Comparison of ENCODE assay signal across 26 cellular contexts in genomic region chr11:122451911-122452310, GRCh38.
"Had no signal": no experiment of that assay in that cellular context is flagged by ENCODE, and none has a peak within 500 bp of the region (broad histone marks: within the 10 kb centered on the region; RNA-seq: fewer than 3 reads in every experiment).

No MANE protein-coding gene starts in this region.

- H3K9me3 ChIP-seq: suprapubic skin, testis, thoracic aorta, thyroid gland, tibial artery, tibial nerve, transverse colon, upper lobe of left lung, upper lobe of right lung, uterus, vagina had no signal

- DNase-seq: stimulated activated CD4-positive, alpha-beta T cell treated with anti-CD3 and anti-CD28 coated beads, Interleukin-2, amount 100 ng/mL, for 48 hours; stimulated activated CD4-positive, alpha-beta T cell treated with anti-CD3 and anti-CD28 coated beads, Interleukin-4, amount 100 ng/mL, for 1 hour; stimulated activated CD4-positive, alpha-beta T cell treated with anti-CD3 and anti-CD28 coated beads, Interleukin-4, amount 100 ng/mL, for 24 hours; stimulated activated CD4-positive, alpha-beta T cell treated with anti-CD3 and anti-CD28 coated beads, Interleukin-4, amount 100 ng/mL, for 4 hours; stimulated activated CD8-positive, alpha-beta memory T cell treated with anti-CD3 and anti-CD28 coated beads, Interleukin-4, amount 100 ng/mL, for 48 hours; stimulated activated naive B cell treated with anti-CD40 and anti-IgM and Interleukin-4, amounts not matched to agents 10 μg/mL and 1 μg/mL and 100 μg/mL, for 72 hours; stimulated activated naive CD4-positive, alpha-beta T cell; stimulated activated naive CD4-positive, alpha-beta T cell treated with Interleukin-2 at 50 U/mL for 16 hours; stimulated activated naive CD8-positive, alpha-beta T cell treated with anti-CD3 and anti-CD28 coated beads, Interleukin-15, amount 100 ng/mL, for 72 hours; stimulated activated naive CD8-positive, alpha-beta T cell treated with anti-CD3 and anti-CD28 coated beads, Interleukin-15, Interleukin-2, amounts not matched to agents 100 U/mL and 50 U/mL, for 24 hours; substantia nigra; testis; thyroid gland; tibial artery; transverse colon; trophoblast cell; upper lobe of left lung; upper lobe of right lung; uterus had no signal

- H3K27ac ChIP-seq: suprapubic skin, testis, thoracic aorta, thyroid gland, tibial artery, tibial nerve, transverse colon, upper lobe of left lung, upper lobe of right lung, uterus, vagina had no signal

- H3K4me1 ChIP-seq: suprapubic skin, testis, thyroid gland, tibial artery, tibial nerve, transverse colon, upper lobe of left lung, upper lobe of right lung, uterus, vagina had no signal

- ATAC-seq: stimulated activated effector memory CD8-positive, alpha-beta T cell treated with anti-CD3 and anti-CD28 coated beads, Interleukin-12 subunit alpha, Interleukin-12 subunit beta, amount 100 ng/mL, for 72 hours; stimulated activated memory B cell treated with anti-CD40 and anti-IgM and Interleukin-4, amounts not matched to agents 10 μg/mL and 1 μg/mL and 100 μg/mL, for 72 hours; stimulated activated naive B cell treated with anti-CD40 and anti-IgM and Interleukin-4, amounts not matched to agents 10 μg/mL and 1 μg/mL and 100 μg/mL, for 72 hours; stimulated activated naive CD8-positive, alpha-beta T cell treated with anti-CD3 and anti-CD28 coated beads, Interleukin-15, amount 100 ng/mL, for 72 hours; stimulated activated naive CD8-positive, alpha-beta T cell treated with anti-CD3 and anti-CD28 coated beads, Interleukin-15, Interleukin-2, amounts not matched to agents 100 U/mL and 50 U/mL, for 24 hours; upper lobe of right lung had no signal

- H3K36me3 ChIP-seq: suprapubic skin, thoracic aorta, thyroid gland, tibial artery, tibial nerve, transverse colon, upper lobe of left lung, upper lobe of right lung, uterus, vagina had no signal

- H3K27me3 ChIP-seq: suprapubic skin, testis, thyroid gland, tibial artery, tibial nerve, transverse colon, upper lobe of left lung, upper lobe of right lung, uterus, vagina had no signal

- FAIRE-seq: urothelium cell line had no signal

- H3K4me3 ChIP-seq: suprapubic skin, testis, thoracic aorta, thyroid gland, tibial artery, tibial nerve, transverse colon, upper lobe of left lung, upper lobe of right lung, uterus, vagina had no signal
